In the genomic region with DNA sequence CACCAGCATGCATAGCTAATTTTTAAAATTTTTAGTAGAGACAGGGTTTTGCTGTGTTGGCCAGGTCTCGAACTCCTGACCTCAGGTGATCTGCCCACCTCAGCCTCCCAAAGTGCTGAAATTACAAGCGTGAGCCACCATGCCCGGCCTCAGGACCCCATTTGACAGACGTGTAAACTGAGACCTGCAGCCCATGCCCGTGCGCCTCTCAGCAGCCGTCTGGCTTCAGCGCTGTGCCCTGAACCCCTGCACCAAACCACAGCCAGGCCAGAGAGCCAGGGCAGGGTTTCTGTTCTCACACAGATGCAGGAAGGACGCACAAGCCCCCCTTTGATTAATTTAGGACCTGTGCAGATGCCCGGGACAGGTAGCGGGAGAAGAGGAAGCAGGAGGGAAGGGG, we compare ENCODE assay signal across 23 cellular contexts. TPM values are rescaled to one million over a fixed set of nuclear protein-coding genes. Genes with fewer than 3 reads are reported as not detected.
"Had no signal": no experiment of that assay in that cellular context is flagged by ENCODE, and none has a peak within 500 bp of the region (broad histone marks: within the 10 kb centered on the region; RNA-seq: fewer than 3 reads in every experiment).

No MANE protein-coding gene starts in this region.

- H3K4me3 ChIP-seq: cardiac muscle cell had no signal

- H3K36me3 ChIP-seq: brain microvascular endothelial cell, cardiac muscle cell had no signal

- H3K27me3 ChIP-seq: brain microvascular endothelial cell, cardiac muscle cell had no signal

- H3K27ac Mint-ChIP-seq: activated CD8-positive, alpha-beta T cell treated with anti-CD3 and anti-CD28 coated beads for 36 hours; activated naive CD4-positive, alpha-beta T cell treated with anti-CD3 and anti-CD28 coated beads, Interleukin-2, amount 10 ng/mL, durations not matched to agents 7 days and 5 days; activated naive CD8-positive, alpha-beta T cell treated with anti-CD3 and anti-CD28 coated beads for 36 hours; activated T-cell treated with anti-CD3 and anti-CD28 coated beads, Interleukin-2, amount 50 U/mL, for 72 hours; activated T-helper 2 cell treated with anti-CD3 and anti-CD28 coated beads, Interferon-gamma antibody, Interleukin-2, Interleukin-4, amounts not matched to agents 10 μg/mL and 5 μg/mL and 100 μg/mL, durations not matched to agents 14 hours and 24 hours and 36 hours; T-helper 17 cell had no signal

- H3K4me3 Mint-ChIP-seq: activated CD8-positive, alpha-beta T cell treated with anti-CD3 and anti-CD28 coated beads for 36 hours; activated naive CD4-positive, alpha-beta T cell treated with anti-CD3 and anti-CD28 coated beads, Interleukin-2, amount 10 ng/mL, durations not matched to agents 7 days and 5 days; activated naive CD8-positive, alpha-beta T cell treated with anti-CD3 and anti-CD28 coated beads for 36 hours; activated T-cell treated with anti-CD3 and anti-CD28 coated beads, Interleukin-2, amount 50 U/mL, for 72 hours; T-helper 17 cell had no signal

- H3K9me3 Mint-ChIP-seq: activated CD8-positive, alpha-beta T cell treated with anti-CD3 and anti-CD28 coated beads for 36 hours; activated naive CD4-positive, alpha-beta T cell treated with anti-CD3 and anti-CD28 coated beads, Interleukin-2, amount 10 ng/mL, durations not matched to agents 7 days and 5 days; activated naive CD8-positive, alpha-beta T cell treated with anti-CD3 and anti-CD28 coated beads for 36 hours; activated T-cell treated with anti-CD3 and anti-CD28 coated beads, Interleukin-2, amount 50 U/mL, for 72 hours; activated T-helper 2 cell treated with anti-CD3 and anti-CD28 coated beads, Interferon-gamma antibody, Interleukin-2, Interleukin-4, amounts not matched to agents 10 μg/mL and 5 μg/mL and 100 μg/mL, durations not matched to agents 14 hours and 24 hours and 36 hours had no signal

- H3K4me1 Mint-ChIP-seq: activated naive CD4-positive, alpha-beta T cell treated with anti-CD3 and anti-CD28 coated beads, Interleukin-2, amount 10 ng/mL, durations not matched to agents 7 days and 5 days had no signal

- H3K27ac ChIP-seq: brain microvascular endothelial cell, cardiac muscle cell had no signal

- H3K36me3 Mint-ChIP-seq: activated naive CD4-positive, alpha-beta T cell treated with anti-CD3 and anti-CD28 coated beads, Interleukin-2, amount 10 ng/mL, durations not matched to agents 7 days and 5 days; activated naive CD8-positive, alpha-beta T cell treated with anti-CD3 and anti-CD28 coated beads for 36 hours had no signal

- DNase-seq: activated CD4-positive, alpha-beta T cell treated with anti-CD3 and anti-CD28 coated beads for 4 hours; activated CD8-positive, alpha-beta memory T cell treated with anti-CD3 and anti-CD28 coated beads, Interleukin-2, amount 50 U/mL, for 4 hours; activated CD8-positive, alpha-beta T cell treated with anti-CD3 and anti-CD28 coated beads for 36 hours; activated gamma-delta T cell treated with Interleukin-2 at 50 U/mL for 16 hours; activated naive CD4-positive, alpha-beta T cell treated with anti-CD3 and anti-CD28 coated beads, Interleukin-2, amount 10 ng/mL, durations not matched to agents 7 days and 5 days; activated naive CD8-positive, alpha-beta T cell treated with anti-CD3 and anti-CD28 coated beads for 36 hours; activated T-cell treated with anti-CD3 and anti-CD28 coated beads, Interleukin-2, amount 50 U/mL, for 72 hours; brain microvascular endothelial cell; Kasumi-1; KBM-7; NCI-H1105 treated with DMSO at 0.1 percent for 48 hours; NCI-H1436 treated with DMSO at 0.1 percent for 48 hours; NCI-H187; NCI-H2081; NCI-H510A treated with DMSO at 0.1 percent for 48 hours; PC-3; SHP77 treated with DMSO at 0.1 percent for 48 hours; T-helper 17 cell; T-helper 9 cell had no signal

- ATAC-seq: activated CD4-positive, CD25-positive, alpha-beta regulatory T cell treated with anti-CD3 and anti-CD28 coated beads, Interleukin-2, amount 50 U/mL, for 24 hours; activated CD8-positive, alpha-beta T cell treated with anti-CD3 and anti-CD28 coated beads for 36 hours; activated T-cell treated with anti-CD3 and anti-CD28 coated beads, Interleukin-2, amount 50 U/mL, for 72 hours; PC-3; T-helper 17 cell had no signal

RNA-seq across cellular contexts. Expression of gene FFAR1, which starts 7.3 kb away (rescaled TPM):
- total RNA-seq: activated CD8-positive, alpha-beta T cell treated with anti-CD3 and anti-CD28 coated beads for 36 hours; cardiac muscle cell; PC-3; SK-MEL-5 had no signal

RNA-seq across cellular contexts. Expression of gene CD22, which starts 11.4 kb away (rescaled TPM):
- polyA plus RNA-seq: cardiac muscle cell had no signal

RNA-seq across cellular contexts. Expression of gene FFAR3, which starts 17.8 kb away (rescaled TPM):
- total RNA-seq: PC-3, SK-MEL-5 had no signal
- polyA plus RNA-seq: cardiac muscle cell had no signal

RNA-seq across cellular contexts. Expression of gene GPR42, which starts 30.4 kb away (rescaled TPM):
- total RNA-seq: PC-3, SK-MEL-5 had no signal
- polyA plus RNA-seq: cardiac muscle cell had no signal

RNA-seq across cellular contexts. Expression of gene MAG, which starts 48.5 kb away (rescaled TPM):
- total RNA-seq: PC-3, SK-MEL-5, T-helper 17 cell had no signal
